15 cellular contexts compared by ENCODE assay signal in the genomic region with DNA sequence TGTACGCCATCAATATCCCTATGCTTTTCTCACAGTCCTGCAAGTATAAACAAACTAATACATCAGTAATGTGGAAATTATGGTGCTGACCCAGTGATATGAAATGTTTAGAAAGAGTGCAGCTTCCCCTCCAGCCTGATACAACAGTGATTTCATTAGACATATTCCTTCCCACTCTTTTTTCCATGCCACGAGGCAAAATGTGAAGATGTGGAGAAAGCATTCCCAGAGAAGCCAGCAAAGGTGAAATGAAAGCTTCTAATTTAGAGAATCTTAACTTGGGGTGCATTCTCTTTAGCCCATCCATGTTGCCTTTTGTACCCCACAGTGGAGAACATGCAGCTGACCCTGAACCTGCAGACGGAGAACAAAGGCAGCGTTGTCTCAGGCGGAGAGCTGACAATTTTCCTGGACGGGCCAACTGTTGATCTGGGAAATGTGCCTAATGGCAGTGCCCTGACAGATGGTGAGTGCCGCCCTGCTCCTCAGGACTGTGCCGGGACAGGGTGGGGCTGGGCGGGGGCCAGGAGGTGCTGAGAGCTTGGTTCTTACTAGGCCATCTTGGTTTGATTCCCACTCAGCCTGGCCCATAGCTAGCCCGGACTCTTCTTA.
A peak's percentile ranks its signal among the peaks of the same experiment; 100 is the strongest.
DNase-seq lines count a peak whose midpoint lies in the region; ATAC-seq, FAIRE-seq and TF ChIP-seq lines count a peak whose summit lies in the region.
"Had no signal": no experiment of that assay in that cellular context is flagged by ENCODE, and none has a peak within 500 bp of the region (broad histone marks: within the 10 kb centered on the region; RNA-seq: fewer than 3 reads in every experiment).

No MANE protein-coding gene starts in this region.

- TF ChIP-seq POLR2A in sigmoid colon (IDR thresholded peaks at IDR 0.05): no peak

- H3K36me3 ChIP-seq in ascending aorta (peaks cover 0 to 6% of the 10 kb centered on the region in 2 donors), pancreas (peaks cover 0 to 3% (median 0%) of the 10 kb centered on the region in 3 donors), sigmoid colon (peaks cover 0 to 13% (median 4%) of the 10 kb centered on the region in 4 donors)

- no peak for TF ChIP-seq EP300 in sigmoid colon (IDR thresholded peaks at IDR 0.05)

- peak; percentile 35 for DNase-seq in COLO829 (ENCODE audit: low spot score)
- DNase-seq in ascending aorta (ENCODE audit: low spot score in 2 of 2): no peak
- DNase-seq in left cardiac atrium: peak; percentile 60
- DNase-seq in pancreas: peak; percentile 72 to 90 (median 82)
- DNase-seq in activated CD4-positive, alpha-beta T cell treated with anti-CD3 and anti-CD28 coated beads, Interleukin-2, amount 50 U/mL, for 4 hours: no peak
- DNase-seq in sigmoid colon: no peak
- DNase-seq in HFFc6: no peak
- DNase-seq: activated CD4-positive, alpha-beta T cell treated with anti-CD3 and anti-CD28 coated beads for 4 hours; activated gamma-delta T cell treated with Interleukin-2 at 50 U/mL for 16 hours; DND-41; MM.1S; stimulated activated naive CD4-positive, alpha-beta T cell treated with Interleukin-2 at 50 U/mL for 16 hours; SW 1271 had no signal

- H3K4me3 Mint-ChIP-seq in HFFc6: no peak overlapping the region

- H3K36me3 Mint-ChIP-seq in HFFc6 (ENCODE audit: low read depth): peaks cover 5% of the 10 kb centered on the region; the same call in 1 of the 2 replicates

- H3K27ac ChIP-seq in ascending aorta (peak overlapping the region; percentile 72 to 78), pancreas (peak overlapping the region; percentile 27 to 79 (median 61)), sigmoid colon (peak overlapping the region in 1 of 4 donors; percentile 33)

- peak; percentile 65 to 87 for ATAC-seq in left cardiac atrium
- peak; percentile 86 to 92 (median 90) for ATAC-seq in pancreas
- no peak for ATAC-seq in HG03097 (IDR thresholded peaks at IDR 0.05; ENCODE audit: low FRiP score, unreplicated experiment)

- H3K27me3 ChIP-seq in ascending aorta (no peaks in the 10 kb centered on the region), pancreas (no peaks in the 10 kb centered on the region), sigmoid colon (no peaks in the 10 kb centered on the region)

- H3K4me3 ChIP-seq in ascending aorta: no peak overlapping the region
- H3K4me3 ChIP-seq in pancreas: no peak overlapping the region
- H3K4me3 ChIP-seq in sigmoid colon: no peak overlapping the region

- no peak overlapping the region for H3K27ac Mint-ChIP-seq in HFFc6

- H3K4me1 ChIP-seq in ascending aorta: peaks cover 0 to 28% of the 10 kb centered on the region in 2 donors
- peaks cover 26 to 47% (median 46%) of the 10 kb centered on the region in 3 donors for H3K4me1 ChIP-seq in pancreas
- peaks cover 0 to 18% (median 4%) of the 10 kb centered on the region in 4 donors for H3K4me1 ChIP-seq in sigmoid colon

- intact Hi-C loops in ascending aorta (cut with DNase I): loop anchor here (10.0 kb wide), 1 partner anchor 45 kb away; no protein-coding TSS in a partner anchor
- intact Hi-C loops in left cardiac atrium (cut with DNase I): no loop called here
- intact Hi-C loops in pancreas (cut with DNase I): no loop called here
- intact Hi-C loops in sigmoid colon (cut with DNase I): loop anchor here (5.0 kb wide), 1 partner anchor 38 kb away; no protein-coding TSS in a partner anchor

- no peak for FAIRE-seq in pancreas (lab: Jason Lieb, UNC)
- FAIRE-seq: GM18507 had no signal

- 13 to 17% methylated on average over 10 of the region's 10 CpGs for WGBS in pancreas, 2 donors
- 18 to 66% methylated on average over 10 of the region's 10 CpGs for WGBS in sigmoid colon, 2 donors

- no peaks in the 10 kb centered on the region for H3K9me3 Mint-ChIP-seq in HFFc6

- no peak for TF ChIP-seq CTCF in ascending aorta (IDR thresholded peaks at IDR 0.05)
- no peak for TF ChIP-seq CTCF in pancreas (IDR thresholded peaks at IDR 0.05)
- no peak for TF ChIP-seq CTCF in sigmoid colon (IDR thresholded peaks at IDR 0.05)
- TF ChIP-seq CTCF in HFFc6 (IDR thresholded peaks at IDR 0.05): no peak

- no peaks in the 10 kb centered on the region for H3K9me3 ChIP-seq in ascending aorta
- no peaks in the 10 kb centered on the region for H3K9me3 ChIP-seq in pancreas
- no peaks in the 10 kb centered on the region for H3K9me3 ChIP-seq in sigmoid colon

- peaks cover 2% of the 10 kb centered on the region for H3K4me1 Mint-ChIP-seq in HFFc6 (ENCODE audit: low read depth)

- no peaks in the 10 kb centered on the region for H3K27me3 Mint-ChIP-seq in HFFc6 (ENCODE audit: insufficient read depth)

Comparison
In these comparisons a context has a peak if more than half of its experiments do, and no peak if none do; other contexts are left out.
1. DNase-seq: peak in COLO829 (single experiment), left cardiac atrium (single experiment) and pancreas (6 of 6); none in ascending aorta (0 of 2), activated CD4-positive, alpha-beta T cell treated with anti-CD3 and anti-CD28 coated beads, Interleukin-2, amount 50 U/mL, for 4 hours (0 of 2), sigmoid colon (single experiment) and HFFc6 (single experiment).
2. intact Hi-C loops: an anchor here in ascending aorta (10.0 kb wide) and sigmoid colon (5.0 kb wide); none called in left cardiac atrium and pancreas.